1 cellular context compared by ENCODE assay signal in the genomic region with DNA sequence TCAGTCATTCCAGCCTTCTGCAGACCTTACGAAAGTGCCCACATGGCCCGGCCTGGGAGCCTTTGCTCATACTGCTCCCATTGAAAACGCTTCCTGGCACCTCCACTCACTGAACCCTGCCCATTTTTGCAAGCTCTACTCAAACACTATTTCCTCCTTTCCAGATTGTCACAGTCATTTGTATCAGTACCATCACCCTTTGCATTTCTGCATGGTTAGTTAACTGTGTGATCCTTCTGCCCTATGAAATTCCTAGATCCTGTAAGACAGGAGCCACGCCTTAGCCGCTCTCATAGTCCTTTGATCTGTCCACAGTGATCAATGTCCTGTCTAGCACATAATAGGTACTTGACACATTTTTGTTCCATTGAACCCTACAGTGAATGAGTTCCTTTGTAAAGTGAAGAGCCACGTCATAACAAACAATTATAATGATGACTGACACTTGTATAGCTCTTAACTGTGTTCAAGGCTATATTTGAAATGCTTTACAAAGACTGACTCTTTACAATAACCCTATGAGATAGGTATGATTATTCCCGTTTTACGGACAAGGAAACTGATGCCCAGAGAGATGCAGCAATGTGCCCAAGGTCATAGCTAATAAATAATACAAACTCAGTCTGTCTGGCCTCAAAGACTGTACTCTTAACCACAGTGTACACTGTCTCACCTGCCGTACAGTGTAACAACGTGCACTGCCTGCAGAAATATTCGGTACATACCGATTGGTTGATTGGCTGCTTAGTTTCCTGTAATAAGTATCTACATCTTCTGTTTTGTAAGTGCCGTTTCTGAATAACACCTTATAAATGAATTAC.
A peak's percentile ranks its signal among the peaks of the same experiment; 100 is the strongest.
TF ChIP-seq lines count a peak whose summit lies in the region.

No MANE protein-coding gene starts in this region.

TF ChIP-seq in HepG2, 621 proteins besides CTCF, POLR2A, EP300 and RAD21 (continued from another document):
- TF ChIP-seq BRF2 (CRISPR knock-in tag; IDR thresholded peaks at IDR 0.05) (0 out of 2 replicates have a peak, but pooled peaks have one; percentile 29), BCL6 (CRISPR knock-in tag; IDR thresholded peaks at IDR 0.05) (peak; percentile 99), HNRNPK (IDR thresholded peaks at IDR 0.05; ENCODE audit: low read depth, low read length, poor library complexity, severe bottlenecking) (no peak), NBN (conservative IDR thresholded peaks at IDR 0.05) (no peak), SALL1 (CRISPR knock-in tag; IDR thresholded peaks at IDR 0.05) (peak; percentile 90), ZKSCAN1 (IDR thresholded peaks at IDR 0.05; ENCODE audit: low read length) (peak; percentile 85), PCBP1 (IDR thresholded peaks at IDR 0.05; ENCODE audit: borderline replicate concordance, low read depth, low read length) (no peak), ZNF557 (CRISPR knock-in tag; IDR thresholded peaks at IDR 0.05) (no peak), NPAS2 (CRISPR knock-in tag; IDR thresholded peaks at IDR 0.05; ENCODE audit: borderline replicate concordance) (no peak), MAFG (CRISPR knock-in tag; IDR thresholded peaks at IDR 0.05) (no peak), ATF3 (CRISPR knock-in tag; IDR thresholded peaks at IDR 0.05) (peak; percentile 75), ZNF839 (CRISPR knock-in tag; IDR thresholded peaks at IDR 0.05; ENCODE audit: borderline replicate concordance) (no peak), NFKBIZ (CRISPR knock-in tag; IDR thresholded peaks at IDR 0.05) (peak; percentile 91), YEATS2 (CRISPR knock-in tag; IDR thresholded peaks at IDR 0.05; ENCODE audit: borderline replicate concordance) (0 out of 2 replicates have a peak, but pooled peaks have one; percentile 30), NFYB (CRISPR knock-in tag; IDR thresholded peaks at IDR 0.05) (no peak; the same call in 1 of the 2 replicates), SMAD3 (CRISPR knock-in tag; IDR thresholded peaks at IDR 0.05) (0 out of 2 replicates have a peak, but pooled peaks have one; percentile 29), KDM1A (CRISPR knock-in tag; IDR thresholded peaks at IDR 0.05) (peak; percentile 91), ZC3H13 (CRISPR knock-in tag; IDR thresholded peaks at IDR 0.05) (no peak), ZNF343 (CRISPR knock-in tag; IDR thresholded peaks at IDR 0.05) (0 out of 2 replicates have a peak, but pooled peaks have one; percentile 67), FOXP4 (CRISPR knock-in tag; IDR thresholded peaks at IDR 0.05) (peak; percentile 97), TRIM24 (CRISPR knock-in tag; IDR thresholded peaks at IDR 0.05) (no peak), ZFP36L1 (CRISPR knock-in tag; IDR thresholded peaks at IDR 0.05) (peak; percentile 66; the same call in 1 of the 2 replicates), SOX13 (IDR thresholded peaks at IDR 0.05) (peak; percentile 100), SOX13 (CRISPR knock-in tag; conservative IDR thresholded peaks at IDR 0.05 in 1 of 2, IDR thresholded peaks at IDR 0.05 in 1 of 2) (peak in 1 of 2 experiments; percentile 100; a peak in 2 of 4 replicates), ZNF773 (CRISPR knock-in tag; IDR thresholded peaks at IDR 0.05; ENCODE audit: borderline replicate concordance) (no peak), ZNF878 (CRISPR knock-in tag; IDR thresholded peaks at IDR 0.05) (peak; percentile 80; the same call in 1 of the 2 replicates), ZNF7 (CRISPR knock-in tag; IDR thresholded peaks at IDR 0.05) (no peak)
- TF ChIP-seq, protein P1, sequence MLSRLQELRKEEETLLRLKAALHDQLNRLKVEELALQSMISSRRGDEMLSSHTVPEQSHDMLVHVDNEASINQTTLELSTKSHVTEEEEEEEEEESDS (CRISPR knock-in tag; IDR thresholded peaks at IDR 0.05; ENCODE audit: borderline replicate concordance) = peak; percentile 86; the same call in 1 of the 2 replicates
- TF ChIP-seq, protein P2, sequence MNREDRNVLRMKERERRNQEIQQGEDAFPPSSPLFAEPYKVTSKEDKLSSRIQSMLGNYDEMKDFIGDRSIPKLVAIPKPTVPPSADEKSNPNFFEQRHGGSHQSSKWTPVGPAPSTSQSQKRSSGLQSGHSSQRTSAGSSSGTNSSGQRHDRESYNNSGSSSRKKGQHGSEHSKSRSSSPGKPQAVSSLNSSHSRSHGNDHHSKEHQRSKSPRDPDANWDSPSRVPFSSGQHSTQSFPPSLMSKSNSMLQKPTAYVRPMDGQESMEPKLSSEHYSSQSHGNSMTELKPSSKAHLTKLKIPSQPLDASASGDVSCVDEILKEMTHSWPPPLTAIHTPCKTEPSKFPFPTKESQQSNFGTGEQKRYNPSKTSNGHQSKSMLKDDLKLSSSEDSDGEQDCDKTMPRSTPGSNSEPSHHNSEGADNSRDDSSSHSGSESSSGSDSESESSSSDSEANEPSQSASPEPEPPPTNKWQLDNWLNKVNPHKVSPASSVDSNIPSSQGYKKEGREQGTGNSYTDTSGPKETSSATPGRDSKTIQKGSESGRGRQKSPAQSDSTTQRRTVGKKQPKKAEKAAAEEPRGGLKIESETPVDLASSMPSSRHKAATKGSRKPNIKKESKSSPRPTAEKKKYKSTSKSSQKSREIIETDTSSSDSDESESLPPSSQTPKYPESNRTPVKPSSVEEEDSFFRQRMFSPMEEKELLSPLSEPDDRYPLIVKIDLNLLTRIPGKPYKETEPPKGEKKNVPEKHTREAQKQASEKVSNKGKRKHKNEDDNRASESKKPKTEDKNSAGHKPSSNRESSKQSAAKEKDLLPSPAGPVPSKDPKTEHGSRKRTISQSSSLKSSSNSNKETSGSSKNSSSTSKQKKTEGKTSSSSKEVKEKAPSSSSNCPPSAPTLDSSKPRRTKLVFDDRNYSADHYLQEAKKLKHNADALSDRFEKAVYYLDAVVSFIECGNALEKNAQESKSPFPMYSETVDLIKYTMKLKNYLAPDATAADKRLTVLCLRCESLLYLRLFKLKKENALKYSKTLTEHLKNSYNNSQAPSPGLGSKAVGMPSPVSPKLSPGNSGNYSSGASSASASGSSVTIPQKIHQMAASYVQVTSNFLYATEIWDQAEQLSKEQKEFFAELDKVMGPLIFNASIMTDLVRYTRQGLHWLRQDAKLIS (CRISPR knock-in tag; IDR thresholded peaks at IDR 0.05) = no peak; the same call in 1 of the 2 replicates
- TF ChIP-seq, protein P3, sequence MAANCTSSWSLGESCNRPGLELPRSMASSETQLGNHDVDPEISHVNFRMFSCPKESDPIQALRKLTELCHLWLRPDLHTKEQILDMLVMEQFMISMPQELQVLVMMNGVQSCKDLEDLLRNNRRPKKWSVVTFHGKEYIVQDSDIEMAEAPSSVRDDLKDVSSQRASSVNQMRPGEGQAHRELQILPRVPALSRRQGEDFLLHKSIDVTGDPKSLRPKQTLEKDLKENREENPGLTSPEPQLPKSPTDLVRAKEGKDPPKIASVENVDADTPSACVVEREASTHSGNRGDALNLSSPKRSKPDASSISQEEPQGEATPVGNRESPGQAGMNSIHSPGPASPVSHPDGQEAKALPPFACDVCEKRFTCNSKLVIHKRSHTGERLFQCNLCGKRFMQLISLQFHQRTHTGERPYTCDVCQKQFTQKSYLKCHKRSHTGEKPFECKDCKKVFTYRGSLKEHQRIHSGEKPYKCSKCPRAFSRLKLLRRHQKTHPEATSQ (CRISPR knock-in tag; IDR thresholded peaks at IDR 0.05; ENCODE audit: borderline replicate concordance) = no peak; the same call in 1 of the 2 replicates
